ENCODE assay signal across 8 cellular contexts in the genomic region with DNA sequence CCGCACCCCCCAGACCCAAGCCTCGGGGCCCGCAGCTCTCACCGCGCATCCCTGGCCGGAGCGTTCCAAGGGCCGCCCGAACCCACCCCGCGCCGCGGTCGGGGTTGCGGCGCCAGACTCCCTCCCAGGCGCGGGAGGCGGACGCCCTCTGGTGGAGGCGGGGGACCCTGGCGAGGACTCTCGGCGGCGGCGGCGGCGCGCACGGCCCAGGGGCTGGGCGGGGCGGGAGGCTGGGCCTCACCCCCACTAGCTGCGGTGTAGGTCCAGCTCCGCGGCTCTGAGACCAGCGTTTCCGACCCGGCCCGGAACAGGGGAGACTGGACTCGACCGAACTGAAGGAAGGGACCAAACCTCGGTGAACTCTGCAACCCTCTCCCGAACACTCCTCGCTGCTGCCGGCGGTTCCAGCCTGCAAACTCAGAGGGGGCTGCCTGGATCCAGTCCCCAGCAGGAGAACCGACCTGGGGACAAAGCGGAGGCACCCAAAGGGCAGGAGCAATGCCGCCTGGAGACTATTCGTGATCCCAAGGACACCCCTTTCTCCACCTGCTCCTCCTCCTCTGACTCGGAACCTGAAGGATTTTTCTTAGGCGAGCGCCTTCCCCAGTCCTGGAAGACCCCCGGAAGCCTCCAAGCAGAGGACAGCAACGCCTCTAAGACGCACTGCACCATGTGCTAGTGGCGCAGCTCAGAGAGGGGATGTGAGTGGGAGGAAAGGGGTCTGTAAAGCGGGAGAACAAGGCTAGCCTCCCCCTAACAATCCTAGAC. TPM values are rescaled to one million over a fixed set of nuclear protein-coding genes. Genes with fewer than 3 reads are reported as not detected.
DNase-seq lines count a peak whose midpoint lies in the region; ATAC-seq and TF ChIP-seq lines count a peak whose summit lies in the region.

No MANE protein-coding gene starts in this region.

- peaks cover 17% of the 10 kb centered on the region for H3K4me1 Mint-ChIP-seq in activated CD4-positive, alpha-beta T cell treated with anti-CD3 and anti-CD28 coated beads for 36 hours
- peaks cover 18% of the 10 kb centered on the region for H3K4me1 Mint-ChIP-seq in chondrocyte (ENCODE audit: low read depth)

- peak overlapping the region; percentile 95 for H3K27ac ChIP-seq in layer of hippocampus (ENCODE audit: low read depth, low read length)

- in situ Hi-C loops in ACHN (cut with HindIII; ENCODE audit: low pct_ligation_motif_present, low pct_unique_long_range_greater_than_20kb, low sequenced_read_pairs): no loop called here

- intact Hi-C loops in activated CD4-positive, alpha-beta T cell treated with anti-CD3 and anti-CD28 coated beads for 36 hours (cut with DNase I, micrococcal nuclease): loop anchor here (1.0 to 10.0 kb wide), 16 partner anchors 7 to 1268 kb away; a partner anchor contains a TSS

- ATAC-seq in GM18858 (IDR thresholded peaks at IDR 0.05; ENCODE audit: unreplicated experiment) (peak; percentile 34), HG03097 (IDR thresholded peaks at IDR 0.05; ENCODE audit: low FRiP score, unreplicated experiment) (peak; percentile 45)
- ATAC-seq in activated CD4-positive, alpha-beta T cell treated with anti-CD3 and anti-CD28 coated beads for 36 hours: peak; percentile 75

- POLR2A ChIA-PET in activated CD4-positive, alpha-beta T cell treated with anti-CD3 and anti-CD28 coated beads for 36 hours (lab: Charles Lee): interaction anchor here (0.5 to 2.5 kb wide), 4 partner anchors 135 to 318 kb away, joined by 3 to 15 read pairs (median 5); a partner anchor contains a TSS

- peaks cover 22% of the 10 kb centered on the region for H3K36me3 Mint-ChIP-seq in activated CD4-positive, alpha-beta T cell treated with anti-CD3 and anti-CD28 coated beads for 36 hours (ENCODE audit: low read depth)
- peaks cover 3% of the 10 kb centered on the region for H3K36me3 Mint-ChIP-seq in chondrocyte (ENCODE audit: low read depth)

- TF ChIP-seq CTCF in chondrocyte (IDR thresholded peaks at IDR 0.05): peak; percentile 81

- peak overlapping the region; percentile 98 for H3K27ac Mint-ChIP-seq in activated CD4-positive, alpha-beta T cell treated with anti-CD3 and anti-CD28 coated beads for 36 hours
- peak overlapping the region; percentile 98 for H3K27ac Mint-ChIP-seq in chondrocyte (ENCODE audit: unreplicated experiment)

- H3K9me3 Mint-ChIP-seq in activated CD4-positive, alpha-beta T cell treated with anti-CD3 and anti-CD28 coated beads for 36 hours (ENCODE audit: low read depth): no peaks in the 10 kb centered on the region
- H3K9me3 Mint-ChIP-seq in chondrocyte (ENCODE audit: low read depth): no peaks in the 10 kb centered on the region

- peak; percentile 78 for DNase-seq in ACHN
- peak; percentile 55 for DNase-seq in NCI-H345 treated with DMSO at 0.1 percent for 48 hours (lab: John Stamatoyannopoulos, UW; ENCODE audit: unreplicated experiment)
- peak; percentile 94 for DNase-seq in activated CD4-positive, alpha-beta T cell treated with anti-CD3 and anti-CD28 coated beads for 36 hours
- DNase-seq in chondrocyte (ENCODE audit: low spot score): peak; percentile 92
- DNase-seq in stimulated activated CD4-positive, alpha-beta T cell treated with anti-CD3 and anti-CD28 coated beads, Interleukin-1b, Interleukin-23, amount 100 ng/mL, for 24 hours (ENCODE audit: low read depth in 4 of 4, low spot score in 1 of 4): peak; percentile 69 to 82 (median 81)

- peak overlapping the region; percentile 96 for H3K4me3 Mint-ChIP-seq in activated CD4-positive, alpha-beta T cell treated with anti-CD3 and anti-CD28 coated beads for 36 hours
- peak overlapping the region; percentile 89 for H3K4me3 Mint-ChIP-seq in chondrocyte (ENCODE audit: unreplicated experiment)

- CTCF ChIA-PET in activated CD4-positive, alpha-beta T cell treated with anti-CD3 and anti-CD28 coated beads for 36 hours (lab: Charles Lee): interaction anchor here (0.6 to 5.4 kb wide), 24 partner anchors 9 to 559 kb away, joined by 3 to 63 read pairs (median 5); a partner anchor contains a TSS

- H3K27me3 Mint-ChIP-seq in activated CD4-positive, alpha-beta T cell treated with anti-CD3 and anti-CD28 coated beads for 36 hours: peaks cover 2% of the 10 kb centered on the region
- H3K27me3 Mint-ChIP-seq in chondrocyte (ENCODE audit: low read depth): no peaks in the 10 kb centered on the region

- H3K27me3 ChIP-seq in layer of hippocampus (ENCODE audit: control insufficient read depth, insufficient read depth, low read length): no peaks in the 10 kb centered on the region

RNA-seq across cellular contexts. Expression of a gene that starts 0.9 kb away (rescaled TPM):
- 100 to 1,000 TPM; 282 to 345 TPM for total RNA-seq in activated CD4-positive, alpha-beta T cell treated with anti-CD3 and anti-CD28 coated beads for 36 hours
- 96.1 to 129 TPM (median 97.6 TPM) in 3 replicates for total RNA-seq in chondrocyte

RNA-seq across cellular contexts. Expression of a gene that starts 6.1 kb away (rescaled TPM):
- total RNA-seq in activated CD4-positive, alpha-beta T cell treated with anti-CD3 and anti-CD28 coated beads for 36 hours: not detected
- total RNA-seq in chondrocyte: 3.1 to 5.9 TPM (median 3.6 TPM) in 3 replicates

RNA-seq across cellular contexts. Expression of a gene that starts 6.9 kb away (rescaled TPM):
- total RNA-seq in activated CD4-positive, alpha-beta T cell treated with anti-CD3 and anti-CD28 coated beads for 36 hours: 1 to 10 TPM; 4.8 to 5.6 TPM
- total RNA-seq in chondrocyte: 3.0 to 3.8 TPM (median 3.3 TPM) in 3 replicates

RNA-seq across cellular contexts. Expression of a gene that starts 39.4 kb away (rescaled TPM):
- not detected for total RNA-seq in activated CD4-positive, alpha-beta T cell treated with anti-CD3 and anti-CD28 coated beads for 36 hours
- not detected in 3 replicates for total RNA-seq in chondrocyte

RNA-seq across cellular contexts. Expression of a gene that starts 51.2 kb away (rescaled TPM):
- 1 to 10 TPM; 8.5 to 9.2 TPM for total RNA-seq in activated CD4-positive, alpha-beta T cell treated with anti-CD3 and anti-CD28 coated beads for 36 hours
- total RNA-seq in chondrocyte: 10.7 to 12.4 TPM (median 11.6 TPM) in 3 replicates

Comparison
In these comparisons a context has a peak if more than half of its experiments do, and no peak if none do; other contexts are left out.
1. Peak in every context shown above with its lines: DNase-seq, ATAC-seq and H3K27ac ChIP-seq.